ENCODE assay signal across 8 cellular contexts in the genomic region with DNA sequence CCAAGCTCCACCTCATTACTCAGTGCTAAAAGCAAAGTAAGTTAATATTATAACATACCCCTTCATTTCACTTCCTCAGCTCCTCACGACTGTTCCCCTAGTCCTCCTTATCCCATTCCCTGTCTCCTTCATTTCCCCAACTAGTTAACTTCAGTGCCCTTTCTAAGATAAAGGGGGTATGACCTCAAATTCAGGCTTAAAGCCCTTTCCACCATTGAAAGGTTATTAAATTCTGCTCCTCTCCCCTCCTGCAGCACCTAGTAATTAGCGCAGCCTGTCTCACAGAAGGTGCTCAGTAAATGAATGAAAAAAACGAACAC. TPM values are rescaled to one million over a fixed set of nuclear protein-coding genes. Genes with fewer than 3 reads are reported as not detected.
A peak's percentile ranks its signal among the peaks of the same experiment; 100 is the strongest.
DNase-seq lines count a peak whose midpoint lies in the region; ATAC-seq and TF ChIP-seq lines count a peak whose summit lies in the region.

No MANE protein-coding gene starts in this region.

- peaks cover 4% of the 10 kb centered on the region for H3K27me3 Mint-ChIP-seq in T-helper 17 cell

- H3K27ac Mint-ChIP-seq in T-helper 17 cell: peak overlapping the region; percentile 99

- peak overlapping the region; percentile 70 for H3K4me3 ChIP-seq in fibroblast of the aortic adventitia (ENCODE audit: low read depth, low read length)
- H3K4me3 ChIP-seq in retinal pigment epithelial cell (ENCODE audit: low read length): peak overlapping the region; percentile 61

- peak; percentile 2 for ATAC-seq in GM21528 (IDR thresholded peaks at IDR 0.05; ENCODE audit: low FRiP score, unreplicated experiment)
- no peak for ATAC-seq in T-helper 17 cell
- ATAC-seq in GM19035 (IDR thresholded peaks at IDR 0.05; ENCODE audit: unreplicated experiment): no peak

- H3K4me1 Mint-ChIP-seq in T-helper 17 cell: peaks cover 24% of the 10 kb centered on the region

- TF ChIP-seq CTCF in fibroblast of the aortic adventitia (IDR thresholded peaks at IDR 0.05; ENCODE audit: insufficient read depth, low read length) (no peak), retinal pigment epithelial cell (conservative IDR thresholded peaks at IDR 0.05; ENCODE audit: low read depth, low read length) (no peak)

- no peaks in the 10 kb centered on the region for H3K36me3 Mint-ChIP-seq in T-helper 17 cell (ENCODE audit: low read depth)

- no peaks in the 10 kb centered on the region for H3K9me3 ChIP-seq in T-helper 17 cell (ENCODE audit: control insufficient read depth, low read length, poor library complexity, severe bottlenecking)

- peak overlapping the region; percentile 98 for H3K4me3 Mint-ChIP-seq in T-helper 17 cell

- DNase-seq in T-helper 17 cell (no peak), fibroblast of the aortic adventitia (ENCODE audit: low read depth) (no peak), retinal pigment epithelial cell (ENCODE audit: low read depth) (no peak), pons (ENCODE audit: low spot score) (no peak), SW480 (ENCODE audit: low spot score) (no peak)
- DNase-seq in stimulated activated CD4-positive, alpha-beta T cell treated with anti-CD3 and anti-CD28 coated beads, Interleukin-12 subunit alpha, Interleukin-12 subunit beta, amount 100 ng/mL, for 4 hours: no peak

RNA-seq across cellular contexts. Expression of gene CRPPA, which starts 1.0 kb away (rescaled TPM):
- total RNA-seq in T-helper 17 cell (under 1 TPM; 0.81 to 0.99 TPM), fibroblast of the aortic adventitia (ENCODE audit: low replicate concordance) (2.5 and 3.2 TPM in 2 replicates)

RNA-seq across cellular contexts. Expression of gene SOSTDC1, which starts 45.2 kb away (rescaled TPM):
- total RNA-seq in T-helper 17 cell (not detected), fibroblast of the aortic adventitia (ENCODE audit: low replicate concordance) (0.36 TPM in 1 of 2 replicates, not detected in the other)
